Comparison of ENCODE assay signal across 6 cellular contexts in the genomic region with DNA sequence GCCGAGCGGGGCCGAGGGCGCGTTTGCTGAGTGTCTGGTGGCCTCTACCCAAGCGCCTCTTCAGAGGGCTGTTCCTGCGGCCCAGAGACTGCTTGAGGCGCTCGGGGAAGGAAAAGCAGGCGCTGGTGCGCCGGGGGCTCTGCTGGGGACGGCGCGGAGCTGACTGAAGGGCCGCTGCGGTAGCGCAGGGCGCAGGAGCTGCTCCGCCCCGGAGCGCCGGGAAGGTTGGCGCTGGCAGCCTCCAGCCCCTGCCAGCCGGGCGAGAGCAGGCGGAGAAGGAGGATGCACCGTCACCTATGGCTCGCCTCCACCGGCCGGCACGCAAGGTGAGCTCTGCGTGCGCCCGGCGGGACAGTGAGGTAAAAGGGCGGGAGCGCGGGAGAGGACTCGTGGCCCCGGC. TPM values are rescaled to one million over a fixed set of nuclear protein-coding genes. Genes with fewer than 3 reads are reported as not detected.
"Had no signal": no experiment of that assay in that cellular context is flagged by ENCODE, and none has a peak within 500 bp of the region (broad histone marks: within the 10 kb centered on the region; RNA-seq: fewer than 3 reads in every experiment).

No MANE protein-coding gene starts in this region.

RNA-seq across cellular contexts. Expression of a gene that starts 11.2 kb away (rescaled TPM):
- total RNA-seq: HepG2, HT-29, HT1080, IMR-90, K562 had no signal
- polyA plus RNA-seq: HepG2, IgD-negative memory B cell, IMR-90, K562 had no signal
